ENCODE assay signal across 1 cellular context in genomic region chrX:130082244-130083106, GRCh38.
A peak's percentile ranks its signal among the peaks of the same experiment; 100 is the strongest.
TF ChIP-seq lines count a peak whose summit lies in the region.

No MANE protein-coding gene starts in this region.

TF ChIP-seq in K562, 482 proteins besides CTCF, POLR2A, EP300 and RAD21 (continued from another document):
- TF ChIP-seq, protein P1, sequence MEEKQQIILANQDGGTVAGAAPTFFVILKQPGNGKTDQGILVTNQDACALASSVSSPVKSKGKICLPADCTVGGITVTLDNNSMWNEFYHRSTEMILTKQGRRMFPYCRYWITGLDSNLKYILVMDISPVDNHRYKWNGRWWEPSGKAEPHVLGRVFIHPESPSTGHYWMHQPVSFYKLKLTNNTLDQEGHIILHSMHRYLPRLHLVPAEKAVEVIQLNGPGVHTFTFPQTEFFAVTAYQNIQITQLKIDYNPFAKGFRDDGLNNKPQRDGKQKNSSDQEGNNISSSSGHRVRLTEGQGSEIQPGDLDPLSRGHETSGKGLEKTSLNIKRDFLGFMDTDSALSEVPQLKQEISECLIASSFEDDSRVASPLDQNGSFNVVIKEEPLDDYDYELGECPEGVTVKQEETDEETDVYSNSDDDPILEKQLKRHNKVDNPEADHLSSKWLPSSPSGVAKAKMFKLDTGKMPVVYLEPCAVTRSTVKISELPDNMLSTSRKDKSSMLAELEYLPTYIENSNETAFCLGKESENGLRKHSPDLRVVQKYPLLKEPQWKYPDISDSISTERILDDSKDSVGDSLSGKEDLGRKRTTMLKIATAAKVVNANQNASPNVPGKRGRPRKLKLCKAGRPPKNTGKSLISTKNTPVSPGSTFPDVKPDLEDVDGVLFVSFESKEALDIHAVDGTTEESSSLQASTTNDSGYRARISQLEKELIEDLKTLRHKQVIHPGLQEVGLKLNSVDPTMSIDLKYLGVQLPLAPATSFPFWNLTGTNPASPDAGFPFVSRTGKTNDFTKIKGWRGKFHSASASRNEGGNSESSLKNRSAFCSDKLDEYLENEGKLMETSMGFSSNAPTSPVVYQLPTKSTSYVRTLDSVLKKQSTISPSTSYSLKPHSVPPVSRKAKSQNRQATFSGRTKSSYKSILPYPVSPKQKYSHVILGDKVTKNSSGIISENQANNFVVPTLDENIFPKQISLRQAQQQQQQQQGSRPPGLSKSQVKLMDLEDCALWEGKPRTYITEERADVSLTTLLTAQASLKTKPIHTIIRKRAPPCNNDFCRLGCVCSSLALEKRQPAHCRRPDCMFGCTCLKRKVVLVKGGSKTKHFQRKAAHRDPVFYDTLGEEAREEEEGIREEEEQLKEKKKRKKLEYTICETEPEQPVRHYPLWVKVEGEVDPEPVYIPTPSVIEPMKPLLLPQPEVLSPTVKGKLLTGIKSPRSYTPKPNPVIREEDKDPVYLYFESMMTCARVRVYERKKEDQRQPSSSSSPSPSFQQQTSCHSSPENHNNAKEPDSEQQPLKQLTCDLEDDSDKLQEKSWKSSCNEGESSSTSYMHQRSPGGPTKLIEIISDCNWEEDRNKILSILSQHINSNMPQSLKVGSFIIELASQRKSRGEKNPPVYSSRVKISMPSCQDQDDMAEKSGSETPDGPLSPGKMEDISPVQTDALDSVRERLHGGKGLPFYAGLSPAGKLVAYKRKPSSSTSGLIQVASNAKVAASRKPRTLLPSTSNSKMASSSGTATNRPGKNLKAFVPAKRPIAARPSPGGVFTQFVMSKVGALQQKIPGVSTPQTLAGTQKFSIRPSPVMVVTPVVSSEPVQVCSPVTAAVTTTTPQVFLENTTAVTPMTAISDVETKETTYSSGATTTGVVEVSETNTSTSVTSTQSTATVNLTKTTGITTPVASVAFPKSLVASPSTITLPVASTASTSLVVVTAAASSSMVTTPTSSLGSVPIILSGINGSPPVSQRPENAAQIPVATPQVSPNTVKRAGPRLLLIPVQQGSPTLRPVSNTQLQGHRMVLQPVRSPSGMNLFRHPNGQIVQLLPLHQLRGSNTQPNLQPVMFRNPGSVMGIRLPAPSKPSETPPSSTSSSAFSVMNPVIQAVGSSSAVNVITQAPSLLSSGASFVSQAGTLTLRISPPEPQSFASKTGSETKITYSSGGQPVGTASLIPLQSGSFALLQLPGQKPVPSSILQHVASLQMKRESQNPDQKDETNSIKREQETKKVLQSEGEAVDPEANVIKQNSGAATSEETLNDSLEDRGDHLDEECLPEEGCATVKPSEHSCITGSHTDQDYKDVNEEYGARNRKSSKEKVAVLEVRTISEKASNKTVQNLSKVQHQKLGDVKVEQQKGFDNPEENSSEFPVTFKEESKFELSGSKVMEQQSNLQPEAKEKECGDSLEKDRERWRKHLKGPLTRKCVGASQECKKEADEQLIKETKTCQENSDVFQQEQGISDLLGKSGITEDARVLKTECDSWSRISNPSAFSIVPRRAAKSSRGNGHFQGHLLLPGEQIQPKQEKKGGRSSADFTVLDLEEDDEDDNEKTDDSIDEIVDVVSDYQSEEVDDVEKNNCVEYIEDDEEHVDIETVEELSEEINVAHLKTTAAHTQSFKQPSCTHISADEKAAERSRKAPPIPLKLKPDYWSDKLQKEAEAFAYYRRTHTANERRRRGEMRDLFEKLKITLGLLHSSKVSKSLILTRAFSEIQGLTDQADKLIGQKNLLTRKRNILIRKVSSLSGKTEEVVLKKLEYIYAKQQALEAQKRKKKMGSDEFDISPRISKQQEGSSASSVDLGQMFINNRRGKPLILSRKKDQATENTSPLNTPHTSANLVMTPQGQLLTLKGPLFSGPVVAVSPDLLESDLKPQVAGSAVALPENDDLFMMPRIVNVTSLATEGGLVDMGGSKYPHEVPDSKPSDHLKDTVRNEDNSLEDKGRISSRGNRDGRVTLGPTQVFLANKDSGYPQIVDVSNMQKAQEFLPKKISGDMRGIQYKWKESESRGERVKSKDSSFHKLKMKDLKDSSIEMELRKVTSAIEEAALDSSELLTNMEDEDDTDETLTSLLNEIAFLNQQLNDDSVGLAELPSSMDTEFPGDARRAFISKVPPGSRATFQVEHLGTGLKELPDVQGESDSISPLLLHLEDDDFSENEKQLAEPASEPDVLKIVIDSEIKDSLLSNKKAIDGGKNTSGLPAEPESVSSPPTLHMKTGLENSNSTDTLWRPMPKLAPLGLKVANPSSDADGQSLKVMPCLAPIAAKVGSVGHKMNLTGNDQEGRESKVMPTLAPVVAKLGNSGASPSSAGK (IDR thresholded peaks at IDR 0.05) = peak; percentile 77
- peak; percentile 81; the same call in 1 of the 2 replicates for TF ChIP-seq ZNF766 (CRISPR knock-in tag; conservative IDR thresholded peaks at IDR 0.05)
- TF ChIP-seq FOXJ3 (CRISPR knock-in tag; IDR thresholded peaks at IDR 0.05) = no peak
- peak; percentile 82; the same call in 1 of the 2 replicates for TF ChIP-seq RNF2 (IDR thresholded peaks at IDR 0.05)
- TF ChIP-seq POLR2G (IDR thresholded peaks at IDR 0.05; ENCODE audit: low read depth, low read length) = peak; percentile 60; the same call in 1 of the 2 replicates
- TF ChIP-seq RBM17 (IDR thresholded peaks at IDR 0.05; ENCODE audit: borderline replicate concordance, low read depth, low read length) = no peak
- 0 out of 4 replicates have a peak, but pooled peaks of 1 of the 2 experiments have one; percentile 13 for TF ChIP-seq TEAD1 (CRISPR knock-in tag; IDR thresholded peaks at IDR 0.05)
- peak; percentile 43; the same call in 1 of the 2 replicates for TF ChIP-seq GABPA (tag; conservative IDR thresholded peaks at IDR 0.05; ENCODE audit: low read depth)
- TF ChIP-seq SIN3A (IDR thresholded peaks at IDR 0.05; ENCODE audit: borderline replicate concordance in 2 of 2, control insufficient read depth in 1 of 2, low read depth in 2 of 2, low read length in 2 of 2) = peak in 1 of 2 experiments; percentile 87; a peak in 1 of 4 replicates
- TF ChIP-seq ZNF263 (CRISPR knock-in tag; IDR thresholded peaks at IDR 0.05; ENCODE audit: borderline replicate concordance) = peak; percentile 40; the same call in 1 of the 2 replicates
- no peak for TF ChIP-seq ATF4 (CRISPR knock-in tag; IDR thresholded peaks at IDR 0.05)
- peak; percentile 68; the same call in 1 of the 2 replicates for TF ChIP-seq RFX1 (IDR thresholded peaks at IDR 0.05)
- peak; percentile 87 for TF ChIP-seq BHLHE40 (IDR thresholded peaks at IDR 0.05; ENCODE audit: low read length)
- TF ChIP-seq ATF1 (CRISPR knock-in tag; IDR thresholded peaks at IDR 0.05) = no peak
- peak; percentile 57 for TF ChIP-seq ATF1 (tag; IDR thresholded peaks at IDR 0.05)
- TF ChIP-seq STAT5A (IDR thresholded peaks at IDR 0.05; ENCODE audit: borderline replicate concordance, low read length) = peak; percentile 72
- TF ChIP-seq, protein P2, sequence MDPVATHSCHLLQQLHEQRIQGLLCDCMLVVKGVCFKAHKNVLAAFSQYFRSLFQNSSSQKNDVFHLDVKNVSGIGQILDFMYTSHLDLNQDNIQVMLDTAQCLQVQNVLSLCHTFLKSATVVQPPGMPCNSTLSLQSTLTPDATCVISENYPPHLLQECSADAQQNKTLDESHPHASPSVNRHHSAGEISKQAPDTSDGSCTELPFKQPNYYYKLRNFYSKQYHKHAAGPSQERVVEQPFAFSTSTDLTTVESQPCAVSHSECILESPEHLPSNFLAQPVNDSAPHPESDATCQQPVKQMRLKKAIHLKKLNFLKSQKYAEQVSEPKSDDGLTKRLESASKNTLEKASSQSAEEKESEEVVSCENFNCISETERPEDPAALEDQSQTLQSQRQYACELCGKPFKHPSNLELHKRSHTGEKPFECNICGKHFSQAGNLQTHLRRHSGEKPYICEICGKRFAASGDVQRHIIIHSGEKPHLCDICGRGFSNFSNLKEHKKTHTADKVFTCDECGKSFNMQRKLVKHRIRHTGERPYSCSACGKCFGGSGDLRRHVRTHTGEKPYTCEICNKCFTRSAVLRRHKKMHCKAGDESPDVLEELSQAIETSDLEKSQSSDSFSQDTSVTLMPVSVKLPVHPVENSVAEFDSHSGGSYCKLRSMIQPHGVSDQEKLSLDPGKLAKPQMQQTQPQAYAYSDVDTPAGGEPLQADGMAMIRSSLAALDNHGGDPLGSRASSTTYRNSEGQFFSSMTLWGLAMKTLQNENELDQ (CRISPR knock-in tag; IDR thresholded peaks at IDR 0.05; ENCODE audit: borderline replicate concordance) = no peak
- TF ChIP-seq CTBP1 (IDR thresholded peaks at IDR 0.05; ENCODE audit: borderline replicate concordance) = peak; percentile 83; the same call in 1 of the 2 replicates
- TF ChIP-seq JUND (IDR thresholded peaks at IDR 0.05; ENCODE audit: borderline replicate concordance, low read depth, low read length) = no peak; the same call in 1 of the 2 replicates
- TF ChIP-seq JUND (tag; IDR thresholded peaks at IDR 0.05; ENCODE audit: borderline replicate concordance, low read depth, low read length) = peak; percentile 10; the same call in 1 of the 3 replicates
- TF ChIP-seq CREB3L1 (IDR thresholded peaks at IDR 0.05; ENCODE audit: borderline replicate concordance, low read depth) = 0 out of 2 replicates have a peak, but pooled peaks have one; percentile 41
- no peak for TF ChIP-seq ZC3H8 (IDR thresholded peaks at IDR 0.05)
- TF ChIP-seq, protein P3, sequence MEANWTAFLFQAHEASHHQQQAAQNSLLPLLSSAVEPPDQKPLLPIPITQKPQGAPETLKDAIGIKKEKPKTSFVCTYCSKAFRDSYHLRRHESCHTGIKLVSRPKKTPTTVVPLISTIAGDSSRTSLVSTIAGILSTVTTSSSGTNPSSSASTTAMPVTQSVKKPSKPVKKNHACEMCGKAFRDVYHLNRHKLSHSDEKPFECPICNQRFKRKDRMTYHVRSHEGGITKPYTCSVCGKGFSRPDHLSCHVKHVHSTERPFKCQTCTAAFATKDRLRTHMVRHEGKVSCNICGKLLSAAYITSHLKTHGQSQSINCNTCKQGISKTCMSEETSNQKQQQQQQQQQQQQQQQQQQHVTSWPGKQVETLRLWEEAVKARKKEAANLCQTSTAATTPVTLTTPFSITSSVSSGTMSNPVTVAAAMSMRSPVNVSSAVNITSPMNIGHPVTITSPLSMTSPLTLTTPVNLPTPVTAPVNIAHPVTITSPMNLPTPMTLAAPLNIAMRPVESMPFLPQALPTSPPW (CRISPR knock-in tag; IDR thresholded peaks at IDR 0.05) = peak; percentile 74
- no peak for TF ChIP-seq KLF10 (CRISPR knock-in tag; IDR thresholded peaks at IDR 0.05)
TF ChIP-seq in K562: peak in this region for 81.
